In genomic region chr1:1299686-1300351, GRCh38 we compare ENCODE assay signal across 10 cellular contexts. TPM values are rescaled to one million over a fixed set of nuclear protein-coding genes. Genes with fewer than 3 reads are reported as not detected.
A peak's percentile ranks its signal among the peaks of the same experiment; 100 is the strongest.
DNase-seq lines count a peak whose midpoint lies in the region; ATAC-seq and TF ChIP-seq lines count a peak whose summit lies in the region.
"Had no signal": no experiment of that assay in that cellular context is flagged by ENCODE, and none has a peak within 500 bp of the region (broad histone marks: within the 10 kb centered on the region; RNA-seq: fewer than 3 reads in every experiment).

No MANE protein-coding gene starts in this region.

- no peak overlapping the region for H3K9ac ChIP-seq in colonic mucosa (ENCODE audit: low read depth in 2 of 2, low read length in 2 of 2)

- no peaks in the 10 kb centered on the region for H3K36me3 ChIP-seq in colonic mucosa

- TF ChIP-seq CTCF in colonic mucosa (IDR thresholded peaks at IDR 0.05) = peak; percentile 23

- intact Hi-C loops in colonic mucosa (cut with DNase I) = loop anchor here (10.0 kb wide), 1 partner anchor 315 kb away; the partner anchor contains the start of gene PERM1

- no peak overlapping the region for H3K27ac ChIP-seq in colonic mucosa

- no peak overlapping the region for H3K4me3 Mint-ChIP-seq in activated T-cell treated with anti-CD3 and anti-CD28 coated beads, Interleukin-2, amount 50 U/mL, for 4 hours
- no peak overlapping the region for H3K4me3 Mint-ChIP-seq in activated T-cell treated with anti-CD3 and anti-CD28 coated beads, Interleukin-2, amount 50 U/mL, for 24 hours
- H3K4me3 Mint-ChIP-seq in stimulated activated effector memory CD8-positive, alpha-beta T cell treated with anti-CD3 and anti-CD28 coated beads, Interleukin-12 subunit alpha, Interleukin-12 subunit beta, amount 100 ng/mL, for 72 hours = no peak overlapping the region

- peaks cover 2% of the 10 kb centered on the region for H3K4me1 Mint-ChIP-seq in activated T-cell treated with anti-CD3 and anti-CD28 coated beads, Interleukin-2, amount 50 U/mL, for 4 hours (ENCODE audit: low read depth)
- peaks cover 4% of the 10 kb centered on the region for H3K4me1 Mint-ChIP-seq in activated T-cell treated with anti-CD3 and anti-CD28 coated beads, Interleukin-2, amount 50 U/mL, for 24 hours (ENCODE audit: low read depth)
- peaks cover 7% of the 10 kb centered on the region for H3K4me1 Mint-ChIP-seq in stimulated activated effector memory CD8-positive, alpha-beta T cell treated with anti-CD3 and anti-CD28 coated beads, Interleukin-12 subunit alpha, Interleukin-12 subunit beta, amount 100 ng/mL, for 72 hours

- no peaks in the 10 kb centered on the region for H3K27me3 ChIP-seq in colonic mucosa

- no peaks in the 10 kb centered on the region for H3K9me3 Mint-ChIP-seq in activated T-cell treated with anti-CD3 and anti-CD28 coated beads, Interleukin-2, amount 50 U/mL, for 4 hours
- H3K9me3 Mint-ChIP-seq in activated T-cell treated with anti-CD3 and anti-CD28 coated beads, Interleukin-2, amount 50 U/mL, for 24 hours = no peaks in the 10 kb centered on the region
- H3K9me3 Mint-ChIP-seq in stimulated activated effector memory CD8-positive, alpha-beta T cell treated with anti-CD3 and anti-CD28 coated beads, Interleukin-12 subunit alpha, Interleukin-12 subunit beta, amount 100 ng/mL, for 72 hours = no peaks in the 10 kb centered on the region

- peaks cover 5% of the 10 kb centered on the region for H3K4me1 ChIP-seq in colonic mucosa

- no peak for DNase-seq in activated T-cell treated with anti-CD3 and anti-CD28 coated beads, Interleukin-2, amount 50 U/mL, for 4 hours
- DNase-seq in activated T-cell treated with anti-CD3 and anti-CD28 coated beads, Interleukin-2, amount 50 U/mL, for 24 hours = no peak
- peak; percentile 62 for DNase-seq in NCI-H510A treated with DMSO at 0.1 percent for 48 hours (lab: John Stamatoyannopoulos, UW)
- DNase-seq in colonic mucosa = no peak
- no peak for DNase-seq in stimulated activated effector memory CD8-positive, alpha-beta T cell treated with anti-CD3 and anti-CD28 coated beads, Interleukin-12 subunit alpha, Interleukin-12 subunit beta, amount 100 ng/mL, for 72 hours (ENCODE audit: low spot score in 2 of 2)
- no peak for DNase-seq in Ammon's horn (ENCODE audit: low spot score)
- no peak for DNase-seq in HCEC 1CT
- no peak for DNase-seq in DMS79 treated with DMSO at 0.1 percent for 48 hours (lab: John Stamatoyannopoulos, UW)
- DNase-seq: DMS153, NCI-H187 had no signal

- H3K27me3 Mint-ChIP-seq in activated T-cell treated with anti-CD3 and anti-CD28 coated beads, Interleukin-2, amount 50 U/mL, for 4 hours (ENCODE audit: low read depth) = no peaks in the 10 kb centered on the region
- H3K27me3 Mint-ChIP-seq in activated T-cell treated with anti-CD3 and anti-CD28 coated beads, Interleukin-2, amount 50 U/mL, for 24 hours = no peaks in the 10 kb centered on the region

- H3K9me3 ChIP-seq in colonic mucosa = no peaks in the 10 kb centered on the region

- H3K4me3 ChIP-seq in colonic mucosa = no peak overlapping the region

- H3K27ac Mint-ChIP-seq in activated T-cell treated with anti-CD3 and anti-CD28 coated beads, Interleukin-2, amount 50 U/mL, for 24 hours = no peak overlapping the region
- H3K27ac Mint-ChIP-seq in stimulated activated effector memory CD8-positive, alpha-beta T cell treated with anti-CD3 and anti-CD28 coated beads, Interleukin-12 subunit alpha, Interleukin-12 subunit beta, amount 100 ng/mL, for 72 hours = no peak overlapping the region

- H3K36me3 Mint-ChIP-seq in activated T-cell treated with anti-CD3 and anti-CD28 coated beads, Interleukin-2, amount 50 U/mL, for 4 hours (ENCODE audit: insufficient read depth) = no peaks in the 10 kb centered on the region
- H3K36me3 Mint-ChIP-seq in activated T-cell treated with anti-CD3 and anti-CD28 coated beads, Interleukin-2, amount 50 U/mL, for 24 hours (ENCODE audit: low read depth) = peaks cover 8% of the 10 kb centered on the region
- H3K36me3 Mint-ChIP-seq in stimulated activated effector memory CD8-positive, alpha-beta T cell treated with anti-CD3 and anti-CD28 coated beads, Interleukin-12 subunit alpha, Interleukin-12 subunit beta, amount 100 ng/mL, for 72 hours = no peaks in the 10 kb centered on the region

- peak; percentile 57 to 68 for ATAC-seq in activated T-cell treated with anti-CD3 and anti-CD28 coated beads, Interleukin-2, amount 50 U/mL, for 4 hours
- peak; percentile 57 for ATAC-seq in stimulated activated effector memory CD8-positive, alpha-beta T cell treated with anti-CD3 and anti-CD28 coated beads, Interleukin-12 subunit alpha, Interleukin-12 subunit beta, amount 100 ng/mL, for 72 hours

RNA-seq across cellular contexts. Expression of gene ACAP3, which starts 7.9 kb away (rescaled TPM):
- total RNA-seq in activated T-cell treated with anti-CD3 and anti-CD28 coated beads, Interleukin-2, amount 50 U/mL, for 4 hours = 10 to 100 TPM; 28.4 to 37.6 (median 30.1) TPM
- total RNA-seq in colonic mucosa = 10 to 100 TPM; 34.1 to 68.1 TPM

RNA-seq across cellular contexts. Expression of gene PUSL1, which starts 8.6 kb away (rescaled TPM):
- total RNA-seq in activated T-cell treated with anti-CD3 and anti-CD28 coated beads, Interleukin-2, amount 50 U/mL, for 4 hours = 10 to 100 TPM; 38.9 to 40.7 (median 39.5) TPM
- 10 to 100 TPM; 14.3 to 35.8 TPM for total RNA-seq in colonic mucosa

RNA-seq across cellular contexts. Expression of gene SCNN1D, which starts 19.6 kb away (rescaled TPM):
- 1 to 10 TPM; 2.8 to 3.9 (median 3.2) TPM for total RNA-seq in activated T-cell treated with anti-CD3 and anti-CD28 coated beads, Interleukin-2, amount 50 U/mL, for 4 hours
- total RNA-seq in colonic mucosa = 1 to 10 TPM; 1.1 to 2.2 TPM

RNA-seq across cellular contexts. Expression of gene INTS11, which starts 24.6 kb away (rescaled TPM):
- total RNA-seq in activated T-cell treated with anti-CD3 and anti-CD28 coated beads, Interleukin-2, amount 50 U/mL, for 4 hours = 100 to 1,000 TPM; 164 to 181 (median 172) TPM
- total RNA-seq in colonic mucosa = 100 to 1,000 TPM in 1 of 2 donors, 10 to 100 TPM in 1; 70.6 to 126 TPM

RNA-seq across cellular contexts. Expression of gene CPTP, which starts 24.8 kb away (rescaled TPM):
- total RNA-seq in activated T-cell treated with anti-CD3 and anti-CD28 coated beads, Interleukin-2, amount 50 U/mL, for 4 hours = 10 to 100 TPM; 16.0 to 18.4 (median 18.1) TPM
- total RNA-seq in colonic mucosa = 10 to 100 TPM; 45.4 to 60.2 TPM
